Comparison of ENCODE assay signal across 9 cellular contexts in genomic region chr1:201149400-201149799, GRCh38. TPM values are rescaled to one million over a fixed set of nuclear protein-coding genes. Genes with fewer than 3 reads are reported as not detected.
DNase-seq lines count a peak whose midpoint lies in the region; ATAC-seq and TF ChIP-seq lines count a peak whose summit lies in the region.
"Had no signal": no experiment of that assay in that cellular context is flagged by ENCODE, and none has a peak within 500 bp of the region (broad histone marks: within the 10 kb centered on the region; RNA-seq: fewer than 3 reads in every experiment).

No MANE protein-coding gene starts in this region.

- H3K27ac ChIP-seq in A673 (ENCODE audit: low read depth, low read length, poor library complexity, severe bottlenecking), result no peak overlapping the region

- no peaks in the 10 kb centered on the region for H3K9me3 ChIP-seq in A673 (ENCODE audit: low read depth, low read length, poor library complexity, severe bottlenecking)

- CTCF ChIA-PET in A673 (lab: Charles Lee), result interaction anchor here (0.6 to 1.0 kb wide), 3 partner anchors 73 to 286 kb away, joined by 3 to 4 read pairs (median 4); no protein-coding TSS in a partner anchor

- peaks cover 10% of the 10 kb centered on the region for H3K4me1 ChIP-seq in A673 (ENCODE audit: insufficient read depth, low read length, poor library complexity, severe bottlenecking)

- peaks cover 70% of the 10 kb centered on the region for H3K36me3 ChIP-seq in A673 (ENCODE audit: insufficient read depth, low read length, poor library complexity, severe bottlenecking)

- H3K4me3 ChIP-seq in A673 (ENCODE audit: low read depth, low read length, poor library complexity, severe bottlenecking) (no peak overlapping the region), GM12865 (ENCODE audit: low read depth, low read length) (no peak overlapping the region), retinal pigment epithelial cell (ENCODE audit: low read length) (no peak overlapping the region)

- no peak for ATAC-seq in GM18519 (IDR thresholded peaks at IDR 0.05; ENCODE audit: low FRiP score, unreplicated experiment)
- no peak for ATAC-seq in GM19351 (IDR thresholded peaks at IDR 0.05; ENCODE audit: unreplicated experiment)
- ATAC-seq in HG03520 (IDR thresholded peaks at IDR 0.05; ENCODE audit: unreplicated experiment), result no peak

- no peaks in the 10 kb centered on the region for H3K27me3 ChIP-seq in A673 (replicated peaks; ENCODE audit: insufficient read depth, low read depth, low read length, poor library complexity)

- peak; percentile 56 for DNase-seq in A673 (ENCODE audit: low spot score)
- DNase-seq in GM12865 (ENCODE audit: low read depth), result peak; percentile 52
- peak; percentile 75 for DNase-seq in NCI-H69 (lab: John Stamatoyannopoulos, UW)
- DNase-seq in dermis blood vessel endothelial cell, result peak; percentile 55
- no peak for DNase-seq in retinal pigment epithelial cell (ENCODE audit: low read depth)

- POLR2A ChIA-PET in A673 (lab: Charles Lee; ENCODE audit: low non-redundant PET), result no interaction called here

- TF ChIP-seq CTCF in A673 (conservative IDR thresholded peaks at IDR 0.05; ENCODE audit: low read depth, low read length), result peak; percentile 50; the same call in 1 of the 2 replicates
- peak; percentile 48 for TF ChIP-seq CTCF in GM12865 (IDR thresholded peaks at IDR 0.05; ENCODE audit: insufficient read depth, low read depth, low read length, missing control alignments)
- peak; percentile 62 for TF ChIP-seq CTCF in retinal pigment epithelial cell (conservative IDR thresholded peaks at IDR 0.05; ENCODE audit: low read depth, low read length)

- no TSS peak for BruUV-seq in A673 (replicated peaks; lab: Mats Ljungman, UMichigan)

- intact Hi-C loops in A673 (cut with micrococcal nuclease; ENCODE audit: unreplicated experiment), result loop anchor here (1.0 kb wide), 1 partner anchor 212 kb away; no protein-coding TSS in a partner anchor

RNA-seq across cellular contexts. Expression of gene TMEM9, which starts 4.9 kb away (rescaled TPM):
- total RNA-seq in A673 (2021), result 69.7 and 80.3 TPM in 2 replicates
- total RNA-seq in dermis blood vessel endothelial cell, result 47.3 and 62.3 TPM in 2 replicates

RNA-seq across cellular contexts. Expression of gene ASCL5, which starts 22.4 kb away (rescaled TPM):
- 0.22 TPM in 1 of 2 replicates, not detected in the other for total RNA-seq in A673 (2021)
- not detected in 2 replicates for total RNA-seq in dermis blood vessel endothelial cell
- total RNA-seq: aorta had no signal

RNA-seq across cellular contexts. Expression of gene CACNA1S, which starts 37.2 kb away (rescaled TPM):
- total RNA-seq in A673 (2021) (not detected in 2 replicates), dermis blood vessel endothelial cell (not detected in 2 replicates)
- total RNA-seq: aorta had no signal

RNA-seq across cellular contexts. Expression of gene IGFN1, which starts 41.2 kb away (rescaled TPM):
- total RNA-seq in A673 (2021) (1.0 and 1.2 TPM in 2 replicates), dermis blood vessel endothelial cell (under 0.01 and 0.05 TPM in 2 replicates)
